Comparison of ENCODE assay signal across 10 cellular contexts in genomic region chr5:81579525-81579924, GRCh38.
A peak's percentile ranks its signal among the peaks of the same experiment; 100 is the strongest.
DNase-seq lines count a peak whose midpoint lies in the region; TF ChIP-seq lines count a peak whose summit lies in the region.
"Had no signal": no experiment of that assay in that cellular context is flagged by ENCODE, and none has a peak within 500 bp of the region (broad histone marks: within the 10 kb centered on the region; RNA-seq: fewer than 3 reads in every experiment).

No MANE protein-coding gene starts in this region.

- H3K4me3 ChIP-seq in breast epithelium, result no peak overlapping the region

- DNase-seq in MCF 10A (ENCODE audit: unreplicated experiment), result peak; percentile 1
- no peak for DNase-seq in breast epithelium (ENCODE audit: low spot score in 2 of 2)
- peak; percentile 51 for DNase-seq in MV-4-11 (lab: John Stamatoyannopoulos, UW)
- no peak for DNase-seq in T-helper 2 cell treated with Interferon-gamma antibody and Interleukin-4, amounts not matched to agents 5 μg/mL and 100 μg/mL, for 36 hours (ENCODE audit: low spot score)
- DNase-seq in pulmonary artery endothelial cell (ENCODE audit: low read depth, low spot score), result peak; percentile 7
- DNase-seq in dedifferentiated amniotic fluid mesenchymal stem cell (ENCODE audit: extremely low spot score), result no peak
- DNase-seq in anterior cingulate cortex (lab: John Stamatoyannopoulos, UW), result no peak
- no peak for DNase-seq in activated naive CD8-positive, alpha-beta T cell treated with anti-CD3 and anti-CD28 coated beads for 36 hours
- DNase-seq: WERI-Rb-1 had no signal

- TF ChIP-seq CTCF in MCF 10A (IDR thresholded peaks at IDR 0.05; ENCODE audit: unreplicated experiment), result no peak
- TF ChIP-seq CTCF in breast epithelium (IDR thresholded peaks at IDR 0.05), result no peak

- H3K36me3 ChIP-seq in breast epithelium, result no peaks in the 10 kb centered on the region
- H3K36me3 ChIP-seq: WERI-Rb-1 had no signal

- no peaks in the 10 kb centered on the region for H3K4me1 ChIP-seq in breast epithelium

- H3K27ac ChIP-seq in breast epithelium, result no peak overlapping the region
- H3K27ac ChIP-seq: WERI-Rb-1 had no signal

- BruUV-seq in MCF 10A (replicated peaks; lab: Mats Ljungman, UMichigan), result no TSS peak

- H3K4me1 Mint-ChIP-seq in MCF 10A (ENCODE audit: insufficient read depth, unreplicated experiment), result peaks cover 7% of the 10 kb centered on the region
- H3K4me1 Mint-ChIP-seq in T-helper 2 cell treated with Interferon-gamma antibody and Interleukin-4, amounts not matched to agents 5 μg/mL and 100 μg/mL, for 36 hours (ENCODE audit: low read depth), result peaks cover 27% of the 10 kb centered on the region
- peaks cover 12% of the 10 kb centered on the region for H3K4me1 Mint-ChIP-seq in activated naive CD8-positive, alpha-beta T cell treated with anti-CD3 and anti-CD28 coated beads for 36 hours

- H3K27me3 ChIP-seq in breast epithelium, result no peaks in the 10 kb centered on the region

- POLR2A ChIA-PET in MCF 10A (lab: Yijun Ruan, JAX), result interaction anchor here (0.6 kb wide), 2 partner anchors 8 to 148 kb away, joined by 3 read pairs; no protein-coding TSS in a partner anchor

- no peaks in the 10 kb centered on the region for H3K27me3 Mint-ChIP-seq in MCF 10A (ENCODE audit: insufficient read depth, unreplicated experiment)
- no peaks in the 10 kb centered on the region for H3K27me3 Mint-ChIP-seq in T-helper 2 cell treated with Interferon-gamma antibody and Interleukin-4, amounts not matched to agents 5 μg/mL and 100 μg/mL, for 36 hours (ENCODE audit: low read depth)
- H3K27me3 Mint-ChIP-seq in activated naive CD8-positive, alpha-beta T cell treated with anti-CD3 and anti-CD28 coated beads for 36 hours, result no peaks in the 10 kb centered on the region
- H3K27me3 Mint-ChIP-seq: CD4-positive, CD25-positive, alpha-beta regulatory T cell had no signal

- TF ChIP-seq POLR2A in breast epithelium (IDR thresholded peaks at IDR 0.05), result no peak

- H3K4me3 Mint-ChIP-seq in MCF 10A (ENCODE audit: unreplicated experiment), result no peak overlapping the region
- H3K4me3 Mint-ChIP-seq in T-helper 2 cell treated with Interferon-gamma antibody and Interleukin-4, amounts not matched to agents 5 μg/mL and 100 μg/mL, for 36 hours, result no peak overlapping the region
- no peak overlapping the region for H3K4me3 Mint-ChIP-seq in activated naive CD8-positive, alpha-beta T cell treated with anti-CD3 and anti-CD28 coated beads for 36 hours
- H3K4me3 Mint-ChIP-seq: CD4-positive, CD25-positive, alpha-beta regulatory T cell had no signal

- H3K27ac Mint-ChIP-seq in MCF 10A (ENCODE audit: low read depth, unreplicated experiment), result no peak overlapping the region
- peak overlapping the region; percentile 3 for H3K27ac Mint-ChIP-seq in T-helper 2 cell treated with Interferon-gamma antibody and Interleukin-4, amounts not matched to agents 5 μg/mL and 100 μg/mL, for 36 hours
- H3K27ac Mint-ChIP-seq in activated naive CD8-positive, alpha-beta T cell treated with anti-CD3 and anti-CD28 coated beads for 36 hours, result no peak overlapping the region

- H3K9me3 Mint-ChIP-seq in MCF 10A (ENCODE audit: unreplicated experiment), result no peaks in the 10 kb centered on the region
- H3K9me3 Mint-ChIP-seq in T-helper 2 cell treated with Interferon-gamma antibody and Interleukin-4, amounts not matched to agents 5 μg/mL and 100 μg/mL, for 36 hours, result peaks cover under 1% of the 10 kb centered on the region
- H3K9me3 Mint-ChIP-seq in activated naive CD8-positive, alpha-beta T cell treated with anti-CD3 and anti-CD28 coated beads for 36 hours, result no peaks in the 10 kb centered on the region
- H3K9me3 Mint-ChIP-seq: CD4-positive, CD25-positive, alpha-beta regulatory T cell had no signal

- peaks cover 10% of the 10 kb centered on the region for H3K36me3 Mint-ChIP-seq in MCF 10A (ENCODE audit: insufficient read depth, unreplicated experiment)
- peaks cover 8% of the 10 kb centered on the region for H3K36me3 Mint-ChIP-seq in T-helper 2 cell treated with Interferon-gamma antibody and Interleukin-4, amounts not matched to agents 5 μg/mL and 100 μg/mL, for 36 hours (ENCODE audit: low read depth)
- H3K36me3 Mint-ChIP-seq in activated naive CD8-positive, alpha-beta T cell treated with anti-CD3 and anti-CD28 coated beads for 36 hours, result peaks cover 5% of the 10 kb centered on the region

- intact Hi-C loops in MCF 10A (cut with micrococcal nuclease), result no loop called here
- intact Hi-C loops in breast epithelium (cut with DNase I; ENCODE audit: low total_unique reads), result no loop called here

- CTCF ChIA-PET in MCF 10A (lab: Yijun Ruan, JAX), result no interaction called here

- no peaks in the 10 kb centered on the region for H3K9me3 ChIP-seq in breast epithelium

Comparison
In these comparisons a context has a peak if more than half of its experiments do, and no peak if none do; other contexts are left out.
1. DNase-seq: peak in MCF 10A (single experiment), MV-4-11 (single experiment) and pulmonary artery endothelial cell (single experiment); none in breast epithelium (0 of 2), T-helper 2 cell treated with Interferon-gamma antibody and Interleukin-4, amounts not matched to agents 5 μg/mL and 100 μg/mL, for 36 hours (single experiment), dedifferentiated amniotic fluid mesenchymal stem cell (single experiment), anterior cingulate cortex (0 of 58) and activated naive CD8-positive, alpha-beta T cell treated with anti-CD3 and anti-CD28 coated beads for 36 hours (single experiment).